Comparison of ENCODE assay signal across 34 cellular contexts in genomic region chr6:23390221-23390620, GRCh38.
"Had no signal": no experiment of that assay in that cellular context is flagged by ENCODE, and none has a peak within 500 bp of the region (broad histone marks: within the 10 kb centered on the region; RNA-seq: fewer than 3 reads in every experiment).

No MANE protein-coding gene starts in this region.

- H3K4me3 ChIP-seq: adrenal gland, ascending aorta, cardiac muscle cell had no signal

- DNase-seq: activated B cell treated with CpG ODN at 0.5 μM for 24 hours; activated CD4-positive, alpha-beta memory T cell treated with anti-CD3 and anti-CD28 coated beads for 36 hours; activated CD4-positive, alpha-beta T cell treated with anti-CD3 and anti-CD28 coated beads for 4 hours; activated CD4-positive, alpha-beta T cell treated with anti-CD3 and anti-CD28 coated beads, Interleukin-2, amount 10 ng/mL, durations not matched to agents 24 days and 14 days; activated CD4-positive, alpha-beta T cell treated with anti-CD3 and anti-CD28 coated beads, Interleukin-2, amount 50 U/mL, for 1 hour; activated CD4-positive, alpha-beta T cell treated with anti-CD3 and anti-CD28 coated beads, Interleukin-2, amount 50 U/mL, for 4 hours; activated CD4-positive, CD25-positive, alpha-beta regulatory T cell treated with anti-CD3 and anti-CD28 coated beads, Interleukin-2, amount 50 U/mL, for 72 hours; activated CD8-positive, alpha-beta memory T cell treated with anti-CD3 and anti-CD28 coated beads, Interleukin-2, amount 50 U/mL, for 4 hours; activated CD8-positive, alpha-beta T cell treated with anti-CD3 and anti-CD28 coated beads for 36 hours; activated effector memory CD4-positive, alpha-beta T cell treated with anti-CD3 and anti-CD28 coated beads, Interleukin-2, amount 50 U/mL, for 16 hours; activated gamma-delta T cell treated with Interleukin-2 at 50 U/mL for 16 hours; activated naive CD4-positive, alpha-beta T cell; activated naive CD4-positive, alpha-beta T cell treated with anti-CD3 and anti-CD28 coated beads for 36 hours; activated naive CD4-positive, alpha-beta T cell treated with anti-CD3 and anti-CD28 coated beads, Interleukin-2, amount 50 U/mL, for 16 hours; activated naive CD8-positive, alpha-beta T cell treated with anti-CD3 and anti-CD28 coated beads for 36 hours; activated T-cell treated with anti-CD3 and anti-CD28 coated beads for 4 hours; activated T-cell treated with anti-CD3 and anti-CD28 coated beads, Interleukin-2, amount 50 U/mL, for 1 hour; activated T-cell treated with anti-CD3 and anti-CD28 coated beads, Interleukin-2, amount 50 U/mL, for 4 hours; activated T-cell treated with anti-CD3 and anti-CD28 coated beads, Interleukin-2, amount 50 U/mL, for 72 hours; adrenal gland; amygdala; anterior cingulate cortex; caudate nucleus; cerebellar nuclear complex; T-helper 1 cell; T-helper 2 cell; T-helper 9 cell had no signal

- ATAC-seq: activated CD8-positive, alpha-beta T cell treated with anti-CD3 and anti-CD28 coated beads for 36 hours; activated naive CD4-positive, alpha-beta T cell treated with anti-CD3 and anti-CD28 coated beads, Interleukin-2, amount 50 U/mL, for 72 hours; activated T-cell treated with anti-CD3 and anti-CD28 coated beads, Interleukin-2, amount 50 U/mL, for 4 hours; activated T-cell treated with anti-CD3 and anti-CD28 coated beads, Interleukin-2, amount 50 U/mL, for 72 hours; activated T-helper 17 cell treated with anti-CD3 and anti-CD28 coated beads, Interleukin-2, amount 50 U/mL, for 72 hours had no signal

- H3K27ac ChIP-seq: adrenal gland, ascending aorta, cardiac muscle cell, VCaP had no signal

- H3K27me3 ChIP-seq: adrenal gland, ascending aorta, cardiac muscle cell had no signal

- H3K4me1 ChIP-seq: adrenal gland, ascending aorta had no signal

- FAIRE-seq: bronchial epithelial cell, TTC549 had no signal

- H3K36me3 ChIP-seq: adrenal gland, ascending aorta, cardiac muscle cell had no signal

- H3K9me3 ChIP-seq: adrenal gland, ascending aorta had no signal
